1 cellular context compared by ENCODE assay signal in genomic region chr2:176157499-176158305, GRCh38.
TF ChIP-seq lines count a peak whose summit lies in the region.

No MANE protein-coding gene starts in this region.

TF ChIP-seq in HEK293, 187 proteins besides CTCF, POLR2A, EP300 and RAD21 (continued from another document):
- no peak for TF ChIP-seq HOXA7 (CRISPR knock-in tag; IDR thresholded peaks at IDR 0.05; ENCODE audit: borderline replicate concordance)
- TF ChIP-seq ZFP69B (tag by site-specific recombination; IDR thresholded peaks at IDR 0.05) = peak; percentile 71; the same call in 1 of the 2 replicates
- peak; percentile 59; the same call in 1 of the 2 replicates for TF ChIP-seq BCL11A (tag by site-specific recombination; IDR thresholded peaks at IDR 0.05; ENCODE audit: low read depth)
- peak; percentile 30; the same call in 1 of the 2 replicates for TF ChIP-seq KLF16 (tag by site-specific recombination; IDR thresholded peaks at IDR 0.05)
- TF ChIP-seq, protein P1, sequence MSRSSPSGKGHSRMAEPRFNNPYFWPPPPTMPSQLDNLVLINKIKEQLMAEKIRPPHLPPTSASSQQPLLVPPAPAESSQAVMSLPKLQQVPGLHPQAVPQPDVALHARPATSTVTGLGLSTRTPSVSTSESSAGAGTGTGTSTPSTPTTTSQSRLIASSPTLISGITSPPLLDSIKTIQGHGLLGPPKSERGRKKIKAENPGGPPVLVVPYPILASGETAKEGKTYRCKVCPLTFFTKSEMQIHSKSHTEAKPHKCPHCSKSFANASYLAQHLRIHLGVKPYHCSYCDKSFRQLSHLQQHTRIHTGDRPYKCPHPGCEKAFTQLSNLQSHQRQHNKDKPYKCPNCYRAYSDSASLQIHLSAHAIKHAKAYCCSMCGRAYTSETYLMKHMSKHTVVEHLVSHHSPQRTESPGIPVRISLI (tag by site-specific recombination; IDR thresholded peaks at IDR 0.05) = peak; percentile 55; the same call in 1 of the 2 replicates
- 0 out of 2 replicates have a peak, but pooled peaks have one; percentile 51 for TF ChIP-seq ZNF501 (tag by site-specific recombination; IDR thresholded peaks at IDR 0.05)
- no peak for TF ChIP-seq ZNF223 (tag by site-specific recombination; IDR thresholded peaks at IDR 0.05)
- TF ChIP-seq ZNF626 (tag by site-specific recombination; IDR thresholded peaks at IDR 0.05) = no peak
- no peak for TF ChIP-seq ZNF10 (tag by site-specific recombination; IDR thresholded peaks at IDR 0.05)
- no peak for TF ChIP-seq ZNF211 (tag by site-specific recombination; IDR thresholded peaks at IDR 0.05; ENCODE audit: low read depth)
- no peak for TF ChIP-seq ZNF121 (tag by site-specific recombination; IDR thresholded peaks at IDR 0.05)
- TF ChIP-seq, protein P2, sequence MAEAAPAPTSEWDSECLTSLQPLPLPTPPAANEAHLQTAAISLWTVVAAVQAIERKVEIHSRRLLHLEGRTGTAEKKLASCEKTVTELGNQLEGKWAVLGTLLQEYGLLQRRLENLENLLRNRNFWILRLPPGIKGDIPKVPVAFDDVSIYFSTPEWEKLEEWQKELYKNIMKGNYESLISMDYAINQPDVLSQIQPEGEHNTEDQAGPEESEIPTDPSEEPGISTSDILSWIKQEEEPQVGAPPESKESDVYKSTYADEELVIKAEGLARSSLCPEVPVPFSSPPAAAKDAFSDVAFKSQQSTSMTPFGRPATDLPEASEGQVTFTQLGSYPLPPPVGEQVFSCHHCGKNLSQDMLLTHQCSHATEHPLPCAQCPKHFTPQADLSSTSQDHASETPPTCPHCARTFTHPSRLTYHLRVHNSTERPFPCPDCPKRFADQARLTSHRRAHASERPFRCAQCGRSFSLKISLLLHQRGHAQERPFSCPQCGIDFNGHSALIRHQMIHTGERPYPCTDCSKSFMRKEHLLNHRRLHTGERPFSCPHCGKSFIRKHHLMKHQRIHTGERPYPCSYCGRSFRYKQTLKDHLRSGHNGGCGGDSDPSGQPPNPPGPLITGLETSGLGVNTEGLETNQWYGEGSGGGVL (tag by site-specific recombination; IDR thresholded peaks at IDR 0.05) = peak; percentile 74
- TF ChIP-seq ZNF354C (tag by site-specific recombination; IDR thresholded peaks at IDR 0.05; ENCODE audit: borderline replicate concordance, low read depth) = no peak
- TF ChIP-seq ZFHX2 (tag by site-specific recombination; conservative IDR thresholded peaks at IDR 0.05) = no peak
- TF ChIP-seq WT1 (tag by site-specific recombination; IDR thresholded peaks at IDR 0.05) = peak; percentile 55
- TF ChIP-seq ZNF692 (tag by site-specific recombination; IDR thresholded peaks at IDR 0.05) = peak; percentile 84
- TF ChIP-seq ZNF335 (tag by site-specific recombination; conservative IDR thresholded peaks at IDR 0.05) = peak; percentile 62
- TF ChIP-seq ZNF366 (tag by site-specific recombination; conservative IDR thresholded peaks at IDR 0.05) = peak; percentile 62
- no peak for TF ChIP-seq ZFP41 (tag by site-specific recombination; IDR thresholded peaks at IDR 0.05; ENCODE audit: borderline replicate concordance)
- TF ChIP-seq ZNF843 (tag by site-specific recombination; IDR thresholded peaks at IDR 0.05) = peak; percentile 92
- TF ChIP-seq ZNF221 (tag by site-specific recombination; IDR thresholded peaks at IDR 0.05; ENCODE audit: borderline replicate concordance) = no peak
- no peak for TF ChIP-seq ZSCAN23 (tag by site-specific recombination; IDR thresholded peaks at IDR 0.05)
- TF ChIP-seq ZNF202 (tag by site-specific recombination; IDR thresholded peaks at IDR 0.05; ENCODE audit: borderline replicate concordance) = no peak
- TF ChIP-seq ZBTB21 (tag by site-specific recombination; IDR thresholded peaks at IDR 0.05) = peak; percentile 79
- TF ChIP-seq OSR2 (tag by site-specific recombination; IDR thresholded peaks at IDR 0.05) = peak; percentile 26; the same call in 1 of the 2 replicates
- 0 out of 2 replicates have a peak, but pooled peaks have one; percentile 28 for TF ChIP-seq KLF8 (tag by site-specific recombination; IDR thresholded peaks at IDR 0.05)
- TF ChIP-seq RBAK (tag by site-specific recombination; IDR thresholded peaks at IDR 0.05) = no peak
- TF ChIP-seq ZNF544 (tag by site-specific recombination; IDR thresholded peaks at IDR 0.05) = no peak
- TF ChIP-seq AEBP2 (tag by site-specific recombination; IDR thresholded peaks at IDR 0.05; ENCODE audit: borderline replicate concordance) = no peak
- no peak for TF ChIP-seq ZNF670 (tag by site-specific recombination; IDR thresholded peaks at IDR 0.05; ENCODE audit: low read depth)
- no peak for TF ChIP-seq GLI4 (tag by site-specific recombination; IDR thresholded peaks at IDR 0.05)
- TF ChIP-seq ZNF623 (tag by site-specific recombination; IDR thresholded peaks at IDR 0.05) = no peak
- TF ChIP-seq, protein P3, sequence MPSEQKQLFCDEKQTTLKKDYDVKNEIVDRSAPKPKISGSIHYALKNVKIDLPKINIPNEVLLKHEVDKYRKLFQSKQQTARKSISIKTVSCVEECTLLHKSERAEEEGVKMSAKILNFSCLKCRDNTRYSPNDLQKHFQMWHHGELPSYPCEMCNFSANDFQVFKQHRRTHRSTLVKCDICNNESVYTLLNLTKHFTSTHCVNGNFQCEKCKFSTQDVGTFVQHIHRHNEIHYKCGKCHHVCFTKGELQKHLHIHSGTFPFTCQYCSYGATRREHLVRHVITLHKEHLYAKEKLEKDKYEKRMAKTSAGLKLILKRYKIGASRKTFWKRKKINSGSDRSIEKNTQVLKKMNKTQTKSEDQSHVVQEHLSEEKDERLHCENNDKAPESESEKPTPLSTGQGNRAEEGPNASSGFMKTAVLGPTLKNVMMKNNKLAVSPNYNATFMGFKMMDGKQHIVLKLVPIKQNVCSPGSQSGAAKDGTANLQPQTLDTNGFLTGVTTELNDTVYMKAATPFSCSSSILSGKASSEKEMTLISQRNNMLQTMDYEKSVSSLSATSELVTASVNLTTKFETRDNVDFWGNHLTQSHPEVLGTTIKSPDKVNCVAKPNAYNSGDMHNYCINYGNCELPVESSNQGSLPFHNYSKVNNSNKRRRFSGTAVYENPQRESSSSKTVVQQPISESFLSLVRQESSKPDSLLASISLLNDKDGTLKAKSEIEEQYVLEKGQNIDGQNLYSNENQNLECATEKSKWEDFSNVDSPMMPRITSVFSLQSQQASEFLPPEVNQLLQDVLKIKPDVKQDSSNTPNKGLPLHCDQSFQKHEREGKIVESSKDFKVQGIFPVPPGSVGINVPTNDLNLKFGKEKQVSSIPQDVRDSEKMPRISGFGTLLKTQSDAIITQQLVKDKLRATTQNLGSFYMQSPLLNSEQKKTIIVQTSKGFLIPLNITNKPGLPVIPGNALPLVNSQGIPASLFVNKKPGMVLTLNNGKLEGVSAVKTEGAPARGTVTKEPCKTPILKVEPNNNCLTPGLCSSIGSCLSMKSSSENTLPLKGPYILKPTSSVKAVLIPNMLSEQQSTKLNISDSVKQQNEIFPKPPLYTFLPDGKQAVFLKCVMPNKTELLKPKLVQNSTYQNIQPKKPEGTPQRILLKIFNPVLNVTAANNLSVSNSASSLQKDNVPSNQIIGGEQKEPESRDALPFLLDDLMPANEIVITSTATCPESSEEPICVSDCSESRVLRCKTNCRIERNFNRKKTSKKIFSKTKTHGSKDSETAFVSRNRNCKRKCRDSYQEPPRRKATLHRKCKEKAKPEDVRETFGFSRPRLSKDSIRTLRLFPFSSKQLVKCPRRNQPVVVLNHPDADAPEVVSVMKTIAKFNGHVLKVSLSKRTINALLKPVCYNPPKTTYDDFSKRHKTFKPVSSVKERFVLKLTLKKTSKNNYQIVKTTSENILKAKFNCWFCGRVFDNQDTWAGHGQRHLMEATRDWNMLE (tag by site-specific recombination; conservative IDR thresholded peaks at IDR 0.05; ENCODE audit: low read depth) = 0 out of 2 replicates have a peak, but pooled peaks have one; percentile 14
- TF ChIP-seq, protein P4, sequence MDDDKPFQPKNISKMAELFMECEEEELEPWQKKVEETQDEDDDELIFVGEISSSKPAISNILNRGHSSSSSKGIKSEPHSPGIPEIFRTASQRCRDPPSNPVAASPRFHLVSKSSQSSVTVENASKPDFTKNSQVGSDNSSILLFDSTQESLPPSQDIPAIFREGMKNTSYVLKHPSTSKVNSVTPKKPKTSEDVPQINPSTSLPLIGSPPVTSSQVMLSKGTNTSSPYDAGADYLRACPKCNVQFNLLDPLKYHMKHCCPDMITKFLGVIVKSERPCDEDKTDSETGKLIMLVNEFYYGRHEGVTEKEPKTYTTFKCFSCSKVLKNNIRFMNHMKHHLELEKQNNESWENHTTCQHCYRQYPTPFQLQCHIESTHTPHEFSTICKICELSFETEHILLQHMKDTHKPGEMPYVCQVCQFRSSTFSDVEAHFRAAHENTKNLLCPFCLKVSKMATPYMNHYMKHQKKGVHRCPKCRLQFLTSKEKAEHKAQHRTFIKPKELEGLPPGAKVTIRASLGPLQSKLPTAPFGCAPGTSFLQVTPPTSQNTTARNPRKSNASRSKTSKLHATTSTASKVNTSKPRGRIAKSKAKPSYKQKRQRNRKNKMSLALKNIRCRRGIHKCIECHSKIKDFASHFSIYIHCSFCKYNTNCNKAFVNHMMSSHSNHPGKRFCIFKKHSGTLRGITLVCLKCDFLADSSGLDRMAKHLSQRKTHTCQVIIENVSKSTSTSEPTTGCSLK (tag by site-specific recombination; IDR thresholded peaks at IDR 0.05) = no peak
- TF ChIP-seq, protein P5, sequence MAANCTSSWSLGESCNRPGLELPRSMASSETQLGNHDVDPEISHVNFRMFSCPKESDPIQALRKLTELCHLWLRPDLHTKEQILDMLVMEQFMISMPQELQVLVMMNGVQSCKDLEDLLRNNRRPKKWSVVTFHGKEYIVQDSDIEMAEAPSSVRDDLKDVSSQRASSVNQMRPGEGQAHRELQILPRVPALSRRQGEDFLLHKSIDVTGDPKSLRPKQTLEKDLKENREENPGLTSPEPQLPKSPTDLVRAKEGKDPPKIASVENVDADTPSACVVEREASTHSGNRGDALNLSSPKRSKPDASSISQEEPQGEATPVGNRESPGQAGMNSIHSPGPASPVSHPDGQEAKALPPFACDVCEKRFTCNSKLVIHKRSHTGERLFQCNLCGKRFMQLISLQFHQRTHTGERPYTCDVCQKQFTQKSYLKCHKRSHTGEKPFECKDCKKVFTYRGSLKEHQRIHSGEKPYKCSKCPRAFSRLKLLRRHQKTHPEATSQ (tag by site-specific recombination; IDR thresholded peaks at IDR 0.05) = no peak
- TF ChIP-seq ZNF280D (tag by site-specific recombination; IDR thresholded peaks at IDR 0.05) = no peak
- no peak for TF ChIP-seq IKZF3 (tag by site-specific recombination; IDR thresholded peaks at IDR 0.05)
- no peak for TF ChIP-seq ZNF175 (tag by site-specific recombination; IDR thresholded peaks at IDR 0.05)
- no peak for TF ChIP-seq ZNF513 (tag by site-specific recombination; IDR thresholded peaks at IDR 0.05)
- no peak for TF ChIP-seq ZNF23 (tag by site-specific recombination; IDR thresholded peaks at IDR 0.05; ENCODE audit: borderline replicate concordance)
